Comparison of ENCODE assay signal across 23 cellular contexts in the genomic region with DNA sequence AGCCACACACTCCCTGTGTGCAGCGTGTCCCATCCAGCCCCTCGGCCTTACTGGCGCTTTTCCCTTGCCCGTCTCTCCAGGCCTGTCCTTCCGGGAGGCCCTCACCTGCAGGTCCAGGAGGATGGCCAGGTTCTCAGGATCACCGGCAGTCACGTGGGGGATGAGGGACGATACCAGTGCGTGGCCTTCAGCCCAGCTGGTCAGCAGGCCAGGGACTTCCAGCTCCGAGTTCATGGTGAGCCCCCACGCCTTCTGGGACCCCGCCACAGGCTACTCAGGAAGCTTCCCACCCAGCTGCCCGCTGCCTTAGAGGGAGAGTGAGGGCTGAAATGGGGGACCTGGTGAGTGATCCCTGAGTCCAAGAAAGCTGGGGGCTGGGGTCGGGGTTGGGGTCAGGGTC.
"Had no signal": no experiment of that assay in that cellular context is flagged by ENCODE, and none has a peak within 500 bp of the region (broad histone marks: within the 10 kb centered on the region; RNA-seq: fewer than 3 reads in every experiment).

No MANE protein-coding gene starts in this region.

- H3K36me3 ChIP-seq: brain microvascular endothelial cell had no signal

- H3K27ac ChIP-seq: brain microvascular endothelial cell, SK-N-MC had no signal

- H3K4me3 Mint-ChIP-seq: activated CD4-positive, alpha-beta memory T cell treated with anti-CD3 and anti-CD28 coated beads for 36 hours; activated CD4-positive, alpha-beta T cell treated with anti-CD3 and anti-CD28 coated beads, Interleukin-2, amount 10 ng/mL, durations not matched to agents 7 days and 5 days; activated naive CD4-positive, alpha-beta T cell treated with anti-CD3 and anti-CD28 coated beads, Interleukin-2, amount 10 ng/mL, durations not matched to agents 7 days and 5 days; activated naive CD8-positive, alpha-beta T cell treated with anti-CD3 and anti-CD28 coated beads for 36 hours; activated T-helper 17 cell treated with anti-CD3 and anti-CD28 coated beads, Interleukin-2, amount 50 U/mL, for 72 hours; T-cell had no signal

- H3K4me1 Mint-ChIP-seq: activated CD4-positive, alpha-beta T cell treated with anti-CD3 and anti-CD28 coated beads, Interleukin-2, amount 10 ng/mL, durations not matched to agents 7 days and 5 days; activated naive CD4-positive, alpha-beta T cell treated with anti-CD3 and anti-CD28 coated beads, Interleukin-2, amount 10 ng/mL, durations not matched to agents 7 days and 5 days; activated naive CD8-positive, alpha-beta T cell treated with anti-CD3 and anti-CD28 coated beads for 36 hours; T-cell had no signal

- H3K36me3 Mint-ChIP-seq: activated CD4-positive, alpha-beta memory T cell treated with anti-CD3 and anti-CD28 coated beads for 36 hours; activated naive CD4-positive, alpha-beta T cell treated with anti-CD3 and anti-CD28 coated beads, Interleukin-2, amount 10 ng/mL, durations not matched to agents 7 days and 5 days; activated naive CD8-positive, alpha-beta T cell treated with anti-CD3 and anti-CD28 coated beads for 36 hours; T-cell had no signal

- H3K27me3 Mint-ChIP-seq: activated CD4-positive, alpha-beta memory T cell treated with anti-CD3 and anti-CD28 coated beads for 36 hours; activated CD4-positive, alpha-beta T cell treated with anti-CD3 and anti-CD28 coated beads, Interleukin-2, amount 10 ng/mL, durations not matched to agents 7 days and 5 days; activated naive CD4-positive, alpha-beta T cell treated with anti-CD3 and anti-CD28 coated beads, Interleukin-2, amount 10 ng/mL, durations not matched to agents 7 days and 5 days; activated naive CD8-positive, alpha-beta T cell treated with anti-CD3 and anti-CD28 coated beads for 36 hours; T-cell had no signal

- DNase-seq: activated CD4-positive, alpha-beta memory T cell treated with anti-CD3 and anti-CD28 coated beads for 36 hours; activated CD4-positive, alpha-beta T cell treated with anti-CD3 and anti-CD28 coated beads, Interleukin-2, amount 10 ng/mL, durations not matched to agents 7 days and 5 days; activated CD4-positive, CD25-positive, alpha-beta regulatory T cell; activated gamma-delta T cell; activated naive CD4-positive, alpha-beta T cell treated with anti-CD3 and anti-CD28 coated beads, Interleukin-2, amount 10 ng/mL, durations not matched to agents 7 days and 5 days; activated naive CD8-positive, alpha-beta T cell treated with anti-CD3 and anti-CD28 coated beads for 36 hours; activated T-cell treated with anti-CD3 and anti-CD28 coated beads for 4 hours; activated T-cell treated with anti-CD3 and anti-CD28 coated beads, Interleukin-2, amount 50 U/mL, for 48 hours; brain microvascular endothelial cell; IMR-90; KG1; NCI-H1105; NCI-H1436 treated with DMSO at 0.1 percent for 48 hours; NCI-H187 treated with DMSO at 0.1 percent for 48 hours; NCI-H2081 treated with DMSO at 0.1 percent for 48 hours; NCI-H446; NCI-H524; T-cell; T-helper 2 cell; T1000 had no signal

- H3K4me3 ChIP-seq: SK-N-MC had no signal

- H3K27ac Mint-ChIP-seq: activated CD4-positive, alpha-beta memory T cell treated with anti-CD3 and anti-CD28 coated beads for 36 hours; activated CD4-positive, alpha-beta T cell treated with anti-CD3 and anti-CD28 coated beads, Interleukin-2, amount 10 ng/mL, durations not matched to agents 7 days and 5 days; activated naive CD4-positive, alpha-beta T cell treated with anti-CD3 and anti-CD28 coated beads, Interleukin-2, amount 10 ng/mL, durations not matched to agents 7 days and 5 days; activated naive CD8-positive, alpha-beta T cell treated with anti-CD3 and anti-CD28 coated beads for 36 hours; activated T-helper 17 cell treated with anti-CD3 and anti-CD28 coated beads, Interleukin-2, amount 50 U/mL, for 72 hours; T-cell had no signal

- ATAC-seq: Right ventricle myocardium inferior, T-cell had no signal

- H3K9me3 Mint-ChIP-seq: activated CD4-positive, alpha-beta memory T cell treated with anti-CD3 and anti-CD28 coated beads for 36 hours; activated CD4-positive, alpha-beta T cell treated with anti-CD3 and anti-CD28 coated beads, Interleukin-2, amount 10 ng/mL, durations not matched to agents 7 days and 5 days; activated naive CD4-positive, alpha-beta T cell treated with anti-CD3 and anti-CD28 coated beads, Interleukin-2, amount 10 ng/mL, durations not matched to agents 7 days and 5 days; activated naive CD8-positive, alpha-beta T cell treated with anti-CD3 and anti-CD28 coated beads for 36 hours; activated T-helper 17 cell treated with anti-CD3 and anti-CD28 coated beads, Interleukin-2, amount 50 U/mL, for 72 hours; T-cell had no signal
